9 cellular contexts compared by ENCODE assay signal in genomic region chr3:102059145-102059943, GRCh38.
DNase-seq lines count a peak whose midpoint lies in the region; ATAC-seq, FAIRE-seq and TF ChIP-seq lines count a peak whose summit lies in the region.
"Had no signal": no experiment of that assay in that cellular context is flagged by ENCODE, and none has a peak within 500 bp of the region (broad histone marks: within the 10 kb centered on the region; RNA-seq: fewer than 3 reads in every experiment).

No MANE protein-coding gene starts in this region.

- no peak overlapping the region for H3K27ac ChIP-seq in CD8-positive, alpha-beta T cell (ENCODE audit: low read depth, low read length)
- H3K27ac ChIP-seq in OCI-LY7 (ENCODE audit: low read depth, low read length, poor library complexity, severe bottlenecking) (no peak overlapping the region), pancreas (no peak overlapping the region)
- H3K27ac ChIP-seq: vagina had no signal

- H3K4me2 ChIP-seq in OCI-LY7 (ENCODE audit: low read length), result no peak overlapping the region

- H3K9me3 ChIP-seq in CD8-positive, alpha-beta T cell (ENCODE audit: low read length), result no peaks in the 10 kb centered on the region
- H3K9me3 ChIP-seq in OCI-LY7 (ENCODE audit: low read length) (no peaks in the 10 kb centered on the region), pancreas (no peaks in the 10 kb centered on the region)
- H3K9me3 ChIP-seq: vagina had no signal

- H3K27me3 ChIP-seq in CD8-positive, alpha-beta T cell (ENCODE audit: insufficient read depth, low read length), result no peaks in the 10 kb centered on the region
- H3K27me3 ChIP-seq in pancreas, result no peaks in the 10 kb centered on the region
- H3K27me3 ChIP-seq: vagina had no signal

- no peaks in the 10 kb centered on the region for H3K36me3 ChIP-seq in CD8-positive, alpha-beta T cell (ENCODE audit: insufficient read depth, low read length)
- H3K36me3 ChIP-seq in OCI-LY7 (ENCODE audit: insufficient read depth, low read length) (no peaks in the 10 kb centered on the region), pancreas (no peaks in the 10 kb centered on the region)
- H3K36me3 ChIP-seq: vagina had no signal

- BruUV-seq in OCI-LY7 (replicated peaks; lab: Mats Ljungman, UMichigan), result no TSS peak

- CTCF ChIA-PET in CD8-positive, alpha-beta T cell (lab: Charles Lee), result interaction anchor here (1.1 to 1.5 kb wide), 3 partner anchors 29 to 169 kb away, joined by 3 read pairs; no protein-coding TSS in a partner anchor
- CTCF ChIA-PET in OCI-LY7 (lab: Charles Lee; ENCODE audit: unreplicated experiment), result no interaction called here

- no peaks in the 10 kb centered on the region for H3K9me2 ChIP-seq in OCI-LY7 (ENCODE audit: insufficient read depth, low read length)

- peaks cover 33% of the 10 kb centered on the region for H3K4me1 Mint-ChIP-seq in CD8-positive, alpha-beta T cell (ENCODE audit: low read depth)

- peak overlapping the region; percentile 24 for H3K27ac Mint-ChIP-seq in CD8-positive, alpha-beta T cell

- 82 to 85% methylated on average over 8 of the region's 8 CpGs for WGBS in pancreas, 2 donors

- no peaks in the 10 kb centered on the region for H4K20me1 ChIP-seq in OCI-LY7 (ENCODE audit: insufficient read depth, low read length)

- no peaks in the 10 kb centered on the region for H3K9me3 Mint-ChIP-seq in CD8-positive, alpha-beta T cell

- peak; percentile 95 for FAIRE-seq in GM19239 (lab: Jason Lieb, UNC)
- FAIRE-seq in pancreas (lab: Jason Lieb, UNC), result no peak

- DNase-seq in CD8-positive, alpha-beta T cell, result no peak
- peak; percentile 29 for DNase-seq in GM19239 (ENCODE audit: insufficient read length, low spot score)
- peak; percentile 24 for DNase-seq in OCI-LY7 (ENCODE audit: low spot score)
- no peak for DNase-seq in NCI-H187 treated with DMSO at 0.1 percent for 48 hours (lab: John Stamatoyannopoulos, UW)
- no peak for DNase-seq in NCI-H2227 (lab: John Stamatoyannopoulos, UW; ENCODE audit: unreplicated experiment)
- DNase-seq in pancreas, result no peak

- intact Hi-C loops in CD8-positive, alpha-beta T cell (cut with DNase I, micrococcal nuclease), result loop anchor here in 1 of 2 experiments (5.0 kb wide), 1 partner anchor 33 kb away; no protein-coding TSS in a partner anchor
- intact Hi-C loops in OCI-LY7 (cut with micrococcal nuclease; ENCODE audit: unreplicated experiment), result no loop called here
- intact Hi-C loops in pancreas (cut with DNase I), result no loop called here

- H3K4me3 ChIP-seq in CD8-positive, alpha-beta T cell (ENCODE audit: low read depth, low read length), result no peak overlapping the region
- H3K4me3 ChIP-seq in OCI-LY7 (ENCODE audit: low read depth, low read length, poor library complexity, severe bottlenecking) (no peak overlapping the region), pancreas (no peak overlapping the region)
- H3K4me3 ChIP-seq: vagina had no signal

- no peak for TF ChIP-seq CTCF in CD8-positive, alpha-beta T cell (IDR thresholded peaks at IDR 0.05)
- TF ChIP-seq CTCF in OCI-LY7 (conservative IDR thresholded peaks at IDR 0.05; ENCODE audit: low read length), result no peak
- TF ChIP-seq CTCF in pancreas (IDR thresholded peaks at IDR 0.05), result no peak

- 0 out of 2 replicates have a peak overlapping the region, but pooled peaks have one; percentile 24 for H2AFZ ChIP-seq in OCI-LY7 (ENCODE audit: low read length)

- POLR2A ChIA-PET in CD8-positive, alpha-beta T cell (lab: Charles Lee), result interaction anchor here (1.1 to 1.2 kb wide), 2 partner anchors 19 to 69 kb away, joined by 3 to 5 read pairs; no protein-coding TSS in a partner anchor
- POLR2A ChIA-PET in OCI-LY7 (lab: Charles Lee), result interaction anchor here (0.6 to 1.7 kb wide), 9 partner anchors 10 to 877 kb away, joined by 3 to 8 read pairs (median 3); no protein-coding TSS in a partner anchor

- no peaks in the 10 kb centered on the region for H3K79me2 ChIP-seq in OCI-LY7 (ENCODE audit: insufficient read depth, low read depth, low read length)

- ATAC-seq in CD8-positive, alpha-beta T cell, result no peak
- ATAC-seq in HG02938 (IDR thresholded peaks at IDR 0.05; ENCODE audit: unreplicated experiment) (peak; percentile 77), SK-N-SH treated with all-trans-retinoic acid at 6 μM for 48 hours (no peak), pancreas (no peak)

- H3K36me3 Mint-ChIP-seq in CD8-positive, alpha-beta T cell, result no peaks in the 10 kb centered on the region

- no peak overlapping the region for H3K4me3 Mint-ChIP-seq in CD8-positive, alpha-beta T cell

- no peaks in the 10 kb centered on the region for H3K27me3 Mint-ChIP-seq in CD8-positive, alpha-beta T cell (ENCODE audit: low read depth)

- peaks cover 33% of the 10 kb centered on the region for H3K4me1 ChIP-seq in CD8-positive, alpha-beta T cell (ENCODE audit: insufficient read depth, low read length)
- H3K4me1 ChIP-seq in OCI-LY7 (ENCODE audit: insufficient read depth, low read length, poor library complexity, severe bottlenecking) (peaks cover 6% of the 10 kb centered on the region), pancreas (peaks cover 0 to 2% (median 0%) of the 10 kb centered on the region in 3 donors)
- H3K4me1 ChIP-seq: vagina had no signal

TF ChIP-seq in SK-N-SH treated with all-trans-retinoic acid at 6 μM for 48 hours, 23 proteins besides CTCF, POLR2A, EP300 and RAD21:
- no peak for TF ChIP-seq POU6F1 (CRISPR knock-in tag; IDR thresholded peaks at IDR 0.05; ENCODE audit: borderline replicate concordance, low read depth)
- TF ChIP-seq ZNF8 (CRISPR knock-in tag; IDR thresholded peaks at IDR 0.05), result no peak
- TF ChIP-seq BACH2 (CRISPR knock-in tag; IDR thresholded peaks at IDR 0.05; ENCODE audit: borderline replicate concordance), result no peak
- TF ChIP-seq CSRNP3 (CRISPR knock-in tag; IDR thresholded peaks at IDR 0.05), result no peak
- no peak for TF ChIP-seq PPARA (CRISPR knock-in tag; IDR thresholded peaks at IDR 0.05; ENCODE audit: borderline replicate concordance)
- TF ChIP-seq ISL1 (CRISPR knock-in tag; IDR thresholded peaks at IDR 0.05), result no peak
- TF ChIP-seq, protein P1, sequence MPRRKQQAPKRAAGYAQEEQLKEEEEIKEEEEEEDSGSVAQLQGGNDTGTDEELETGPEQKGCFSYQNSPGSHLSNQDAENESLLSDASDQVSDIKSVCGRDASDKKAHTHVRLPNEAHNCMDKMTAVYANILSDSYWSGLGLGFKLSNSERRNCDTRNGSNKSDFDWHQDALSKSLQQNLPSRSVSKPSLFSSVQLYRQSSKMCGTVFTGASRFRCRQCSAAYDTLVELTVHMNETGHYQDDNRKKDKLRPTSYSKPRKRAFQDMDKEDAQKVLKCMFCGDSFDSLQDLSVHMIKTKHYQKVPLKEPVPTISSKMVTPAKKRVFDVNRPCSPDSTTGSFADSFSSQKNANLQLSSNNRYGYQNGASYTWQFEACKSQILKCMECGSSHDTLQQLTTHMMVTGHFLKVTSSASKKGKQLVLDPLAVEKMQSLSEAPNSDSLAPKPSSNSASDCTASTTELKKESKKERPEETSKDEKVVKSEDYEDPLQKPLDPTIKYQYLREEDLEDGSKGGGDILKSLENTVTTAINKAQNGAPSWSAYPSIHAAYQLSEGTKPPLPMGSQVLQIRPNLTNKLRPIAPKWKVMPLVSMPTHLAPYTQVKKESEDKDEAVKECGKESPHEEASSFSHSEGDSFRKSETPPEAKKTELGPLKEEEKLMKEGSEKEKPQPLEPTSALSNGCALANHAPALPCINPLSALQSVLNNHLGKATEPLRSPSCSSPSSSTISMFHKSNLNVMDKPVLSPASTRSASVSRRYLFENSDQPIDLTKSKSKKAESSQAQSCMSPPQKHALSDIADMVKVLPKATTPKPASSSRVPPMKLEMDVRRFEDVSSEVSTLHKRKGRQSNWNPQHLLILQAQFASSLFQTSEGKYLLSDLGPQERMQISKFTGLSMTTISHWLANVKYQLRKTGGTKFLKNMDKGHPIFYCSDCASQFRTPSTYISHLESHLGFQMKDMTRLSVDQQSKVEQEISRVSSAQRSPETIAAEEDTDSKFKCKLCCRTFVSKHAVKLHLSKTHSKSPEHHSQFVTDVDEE (CRISPR knock-in tag; IDR thresholded peaks at IDR 0.05), result no peak
- no peak for TF ChIP-seq ZC3H10 (CRISPR knock-in tag; IDR thresholded peaks at IDR 0.05)
- TF ChIP-seq ESRRG (CRISPR knock-in tag; IDR thresholded peaks at IDR 0.05), result no peak
- no peak for TF ChIP-seq ZFP30 (CRISPR knock-in tag; IDR thresholded peaks at IDR 0.05)
- no peak for TF ChIP-seq CSDC2 (CRISPR knock-in tag; IDR thresholded peaks at IDR 0.05)
- TF ChIP-seq OSR1 (CRISPR knock-in tag; IDR thresholded peaks at IDR 0.05), result no peak
- no peak for TF ChIP-seq ZFP3 (CRISPR knock-in tag; IDR thresholded peaks at IDR 0.05)
- TF ChIP-seq GLIS3 (CRISPR knock-in tag; IDR thresholded peaks at IDR 0.05), result no peak
- no peak for TF ChIP-seq TOX (CRISPR knock-in tag; IDR thresholded peaks at IDR 0.05; ENCODE audit: borderline replicate concordance)
- no peak for TF ChIP-seq ARNTL (CRISPR knock-in tag; IDR thresholded peaks at IDR 0.05; ENCODE audit: borderline replicate concordance, low read depth)
- TF ChIP-seq ZNF70 (CRISPR knock-in tag; IDR thresholded peaks at IDR 0.05), result no peak
- no peak for TF ChIP-seq TCF4 (CRISPR knock-in tag; IDR thresholded peaks at IDR 0.05; ENCODE audit: borderline replicate concordance)
TF ChIP-seq in SK-N-SH treated with all-trans-retinoic acid at 6 μM for 48 hours: peak in this region for 0.

Comparison
In these comparisons a context has a peak if more than half of its experiments do, and no peak if none do; other contexts are left out.
1. DNase-seq: peak in GM19239 (single experiment) and OCI-LY7 (single experiment); none in CD8-positive, alpha-beta T cell (0 of 7), NCI-H187 treated with DMSO at 0.1 percent for 48 hours (single experiment), NCI-H2227 (single experiment) and pancreas (0 of 6).